In genomic region chr6:131478740-131479211, GRCh38 we compare ENCODE assay signal across 1 cellular context.
TF ChIP-seq lines count a peak whose summit lies in the region.
"Not testable (repeated sequence)": the region's sequence is repeated elsewhere in the genome, so short reads cannot be mapped to it uniquely, and the experiment has no call there.

No MANE protein-coding gene starts in this region.

TF ChIP-seq in HepG2, 621 proteins besides CTCF, POLR2A, EP300 and RAD21 (continued from another document and continues in another):
- TF ChIP-seq, protein P1, sequence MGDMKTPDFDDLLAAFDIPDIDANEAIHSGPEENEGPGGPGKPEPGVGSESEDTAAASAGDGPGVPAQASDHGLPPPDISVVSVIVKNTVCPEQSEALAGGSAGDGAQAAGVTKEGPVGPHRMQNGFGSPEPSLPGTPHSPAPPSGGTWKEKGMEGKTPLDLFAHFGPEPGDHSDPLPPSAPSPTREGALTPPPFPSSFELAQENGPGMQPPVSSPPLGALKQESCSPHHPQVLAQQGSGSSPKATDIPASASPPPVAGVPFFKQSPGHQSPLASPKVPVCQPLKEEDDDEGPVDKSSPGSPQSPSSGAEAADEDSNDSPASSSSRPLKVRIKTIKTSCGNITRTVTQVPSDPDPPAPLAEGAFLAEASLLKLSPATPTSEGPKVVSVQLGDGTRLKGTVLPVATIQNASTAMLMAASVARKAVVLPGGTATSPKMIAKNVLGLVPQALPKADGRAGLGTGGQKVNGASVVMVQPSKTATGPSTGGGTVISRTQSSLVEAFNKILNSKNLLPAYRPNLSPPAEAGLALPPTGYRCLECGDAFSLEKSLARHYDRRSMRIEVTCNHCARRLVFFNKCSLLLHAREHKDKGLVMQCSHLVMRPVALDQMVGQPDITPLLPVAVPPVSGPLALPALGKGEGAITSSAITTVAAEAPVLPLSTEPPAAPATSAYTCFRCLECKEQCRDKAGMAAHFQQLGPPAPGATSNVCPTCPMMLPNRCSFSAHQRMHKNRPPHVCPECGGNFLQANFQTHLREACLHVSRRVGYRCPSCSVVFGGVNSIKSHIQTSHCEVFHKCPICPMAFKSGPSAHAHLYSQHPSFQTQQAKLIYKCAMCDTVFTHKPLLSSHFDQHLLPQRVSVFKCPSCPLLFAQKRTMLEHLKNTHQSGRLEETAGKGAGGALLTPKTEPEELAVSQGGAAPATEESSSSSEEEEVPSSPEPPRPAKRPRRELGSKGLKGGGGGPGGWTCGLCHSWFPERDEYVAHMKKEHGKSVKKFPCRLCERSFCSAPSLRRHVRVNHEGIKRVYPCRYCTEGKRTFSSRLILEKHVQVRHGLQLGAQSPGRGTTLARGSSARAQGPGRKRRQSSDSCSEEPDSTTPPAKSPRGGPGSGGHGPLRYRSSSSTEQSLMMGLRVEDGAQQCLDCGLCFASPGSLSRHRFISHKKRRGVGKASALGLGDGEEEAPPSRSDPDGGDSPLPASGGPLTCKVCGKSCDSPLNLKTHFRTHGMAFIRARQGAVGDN (CRISPR knock-in tag; IDR thresholded peaks at IDR 0.05), result peak; percentile 23; the same call in 1 of the 2 replicates
- TF ChIP-seq ETV5 (CRISPR knock-in tag; IDR thresholded peaks at IDR 0.05; ENCODE audit: borderline replicate concordance) (0 out of 2 replicates have a peak, but pooled peaks have one; percentile 7), HNF1A (IDR thresholded peaks at IDR 0.05; ENCODE audit: low read depth) (0 out of 2 replicates have a peak, but pooled peaks have one; percentile 24), FOXA3 (CRISPR knock-in tag; IDR thresholded peaks at IDR 0.05) (peak; percentile 47; the same call in 1 of the 2 replicates), ZNF292 (CRISPR knock-in tag; IDR thresholded peaks at IDR 0.05; ENCODE audit: borderline replicate concordance, low read depth) (0 out of 2 replicates have a peak, but pooled peaks have one; percentile 16), ZNF709 (CRISPR knock-in tag; IDR thresholded peaks at IDR 0.05) (peak; percentile 50; the same call in 1 of the 2 replicates), MYC (CRISPR knock-in tag; IDR thresholded peaks at IDR 0.05; ENCODE audit: borderline replicate concordance) (peak; percentile 19; the same call in 1 of the 2 replicates), POGZ (CRISPR knock-in tag; IDR thresholded peaks at IDR 0.05) (peak; percentile 20; the same call in 1 of the 2 replicates), SALL1 (CRISPR knock-in tag; IDR thresholded peaks at IDR 0.05) (peak; percentile 44; the same call in 1 of the 2 replicates), ARID5B (CRISPR knock-in tag; IDR thresholded peaks at IDR 0.05) (peak; percentile 41; the same call in 1 of the 2 replicates), ZFX (CRISPR knock-in tag; IDR thresholded peaks at IDR 0.05; ENCODE audit: low read depth) (peak; percentile 51; the same call in 1 of the 2 replicates), FOXA1 (CRISPR knock-in tag; IDR thresholded peaks at IDR 0.05) (peak; percentile 65), ZNF431 (CRISPR knock-in tag; IDR thresholded peaks at IDR 0.05; ENCODE audit: borderline replicate concordance, low read depth) (0 out of 2 replicates have a peak, but pooled peaks have one; percentile 53), ZNF501 (CRISPR knock-in tag; IDR thresholded peaks at IDR 0.05) (0 out of 2 replicates have a peak, but pooled peaks have one; percentile 27), KDM5B (CRISPR knock-in tag; IDR thresholded peaks at IDR 0.05; ENCODE audit: borderline replicate concordance) (0 out of 2 replicates have a peak, but pooled peaks have one; percentile 25), ZMYM4 (CRISPR knock-in tag; IDR thresholded peaks at IDR 0.05) (0 out of 2 replicates have a peak, but pooled peaks have one; percentile 43), ZNF556 (CRISPR knock-in tag; IDR thresholded peaks at IDR 0.05; ENCODE audit: borderline replicate concordance) (peak; percentile 77; the same call in 1 of the 2 replicates), SOX13 (CRISPR knock-in tag; conservative IDR thresholded peaks at IDR 0.05 in 1 of 2, IDR thresholded peaks at IDR 0.05 in 1 of 2) (peak in 1 of 2 experiments; percentile 28; a peak in 1 of 4 replicates), ZNF572 (CRISPR knock-in tag; IDR thresholded peaks at IDR 0.05) (0 out of 2 replicates have a peak, but pooled peaks have one; percentile 62), PITX1 (CRISPR knock-in tag; IDR thresholded peaks at IDR 0.05) (peak; percentile 86)
- TF ChIP-seq, protein P2, sequence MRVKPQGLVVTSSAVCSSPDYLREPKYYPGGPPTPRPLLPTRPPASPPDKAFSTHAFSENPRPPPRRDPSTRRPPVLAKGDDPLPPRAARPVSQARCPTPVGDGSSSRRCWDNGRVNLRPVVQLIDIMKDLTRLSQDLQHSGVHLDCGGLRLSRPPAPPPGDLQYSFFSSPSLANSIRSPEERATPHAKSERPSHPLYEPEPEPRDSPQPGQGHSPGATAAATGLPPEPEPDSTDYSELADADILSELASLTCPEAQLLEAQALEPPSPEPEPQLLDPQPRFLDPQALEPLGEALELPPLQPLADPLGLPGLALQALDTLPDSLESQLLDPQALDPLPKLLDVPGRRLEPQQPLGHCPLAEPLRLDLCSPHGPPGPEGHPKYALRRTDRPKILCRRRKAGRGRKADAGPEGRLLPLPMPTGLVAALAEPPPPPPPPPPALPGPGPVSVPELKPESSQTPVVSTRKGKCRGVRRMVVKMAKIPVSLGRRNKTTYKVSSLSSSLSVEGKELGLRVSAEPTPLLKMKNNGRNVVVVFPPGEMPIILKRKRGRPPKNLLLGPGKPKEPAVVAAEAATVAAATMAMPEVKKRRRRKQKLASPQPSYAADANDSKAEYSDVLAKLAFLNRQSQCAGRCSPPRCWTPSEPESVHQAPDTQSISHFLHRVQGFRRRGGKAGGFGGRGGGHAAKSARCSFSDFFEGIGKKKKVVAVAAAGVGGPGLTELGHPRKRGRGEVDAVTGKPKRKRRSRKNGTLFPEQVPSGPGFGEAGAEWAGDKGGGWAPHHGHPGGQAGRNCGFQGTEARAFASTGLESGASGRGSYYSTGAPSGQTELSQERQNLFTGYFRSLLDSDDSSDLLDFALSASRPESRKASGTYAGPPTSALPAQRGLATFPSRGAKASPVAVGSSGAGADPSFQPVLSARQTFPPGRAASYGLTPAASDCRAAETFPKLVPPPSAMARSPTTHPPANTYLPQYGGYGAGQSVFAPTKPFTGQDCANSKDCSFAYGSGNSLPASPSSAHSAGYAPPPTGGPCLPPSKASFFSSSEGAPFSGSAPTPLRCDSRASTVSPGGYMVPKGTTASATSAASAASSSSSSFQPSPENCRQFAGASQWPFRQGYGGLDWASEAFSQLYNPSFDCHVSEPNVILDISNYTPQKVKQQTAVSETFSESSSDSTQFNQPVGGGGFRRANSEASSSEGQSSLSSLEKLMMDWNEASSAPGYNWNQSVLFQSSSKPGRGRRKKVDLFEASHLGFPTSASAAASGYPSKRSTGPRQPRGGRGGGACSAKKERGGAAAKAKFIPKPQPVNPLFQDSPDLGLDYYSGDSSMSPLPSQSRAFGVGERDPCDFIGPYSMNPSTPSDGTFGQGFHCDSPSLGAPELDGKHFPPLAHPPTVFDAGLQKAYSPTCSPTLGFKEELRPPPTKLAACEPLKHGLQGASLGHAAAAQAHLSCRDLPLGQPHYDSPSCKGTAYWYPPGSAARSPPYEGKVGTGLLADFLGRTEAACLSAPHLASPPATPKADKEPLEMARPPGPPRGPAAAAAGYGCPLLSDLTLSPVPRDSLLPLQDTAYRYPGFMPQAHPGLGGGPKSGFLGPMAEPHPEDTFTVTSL (CRISPR knock-in tag; IDR thresholded peaks at IDR 0.05; ENCODE audit: borderline replicate concordance), result 0 out of 2 replicates have a peak, but pooled peaks have one; percentile 24
- TF ChIP-seq HNF1A (CRISPR knock-in tag; IDR thresholded peaks at IDR 0.05; ENCODE audit: borderline replicate concordance); FOXA1 (IDR thresholded peaks at IDR 0.05); SOX13 (IDR thresholded peaks at IDR 0.05): not testable (repeated sequence)
- TF ChIP-seq, protein P3, sequence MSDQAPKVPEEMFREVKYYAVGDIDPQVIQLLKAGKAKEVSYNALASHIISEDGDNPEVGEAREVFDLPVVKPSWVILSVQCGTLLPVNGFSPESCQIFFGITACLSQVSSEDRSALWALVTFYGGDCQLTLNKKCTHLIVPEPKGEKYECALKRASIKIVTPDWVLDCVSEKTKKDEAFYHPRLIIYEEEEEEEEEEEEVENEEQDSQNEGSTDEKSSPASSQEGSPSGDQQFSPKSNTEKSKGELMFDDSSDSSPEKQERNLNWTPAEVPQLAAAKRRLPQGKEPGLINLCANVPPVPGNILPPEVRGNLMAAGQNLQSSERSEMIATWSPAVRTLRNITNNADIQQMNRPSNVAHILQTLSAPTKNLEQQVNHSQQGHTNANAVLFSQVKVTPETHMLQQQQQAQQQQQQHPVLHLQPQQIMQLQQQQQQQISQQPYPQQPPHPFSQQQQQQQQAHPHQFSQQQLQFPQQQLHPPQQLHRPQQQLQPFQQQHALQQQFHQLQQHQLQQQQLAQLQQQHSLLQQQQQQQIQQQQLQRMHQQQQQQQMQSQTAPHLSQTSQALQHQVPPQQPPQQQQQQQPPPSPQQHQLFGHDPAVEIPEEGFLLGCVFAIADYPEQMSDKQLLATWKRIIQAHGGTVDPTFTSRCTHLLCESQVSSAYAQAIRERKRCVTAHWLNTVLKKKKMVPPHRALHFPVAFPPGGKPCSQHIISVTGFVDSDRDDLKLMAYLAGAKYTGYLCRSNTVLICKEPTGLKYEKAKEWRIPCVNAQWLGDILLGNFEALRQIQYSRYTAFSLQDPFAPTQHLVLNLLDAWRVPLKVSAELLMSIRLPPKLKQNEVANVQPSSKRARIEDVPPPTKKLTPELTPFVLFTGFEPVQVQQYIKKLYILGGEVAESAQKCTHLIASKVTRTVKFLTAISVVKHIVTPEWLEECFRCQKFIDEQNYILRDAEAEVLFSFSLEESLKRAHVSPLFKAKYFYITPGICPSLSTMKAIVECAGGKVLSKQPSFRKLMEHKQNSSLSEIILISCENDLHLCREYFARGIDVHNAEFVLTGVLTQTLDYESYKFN (CRISPR knock-in tag; conservative IDR thresholded peaks at IDR 0.05), result peak; percentile 49; the same call in 1 of the 2 replicates
- TF ChIP-seq, protein P4, sequence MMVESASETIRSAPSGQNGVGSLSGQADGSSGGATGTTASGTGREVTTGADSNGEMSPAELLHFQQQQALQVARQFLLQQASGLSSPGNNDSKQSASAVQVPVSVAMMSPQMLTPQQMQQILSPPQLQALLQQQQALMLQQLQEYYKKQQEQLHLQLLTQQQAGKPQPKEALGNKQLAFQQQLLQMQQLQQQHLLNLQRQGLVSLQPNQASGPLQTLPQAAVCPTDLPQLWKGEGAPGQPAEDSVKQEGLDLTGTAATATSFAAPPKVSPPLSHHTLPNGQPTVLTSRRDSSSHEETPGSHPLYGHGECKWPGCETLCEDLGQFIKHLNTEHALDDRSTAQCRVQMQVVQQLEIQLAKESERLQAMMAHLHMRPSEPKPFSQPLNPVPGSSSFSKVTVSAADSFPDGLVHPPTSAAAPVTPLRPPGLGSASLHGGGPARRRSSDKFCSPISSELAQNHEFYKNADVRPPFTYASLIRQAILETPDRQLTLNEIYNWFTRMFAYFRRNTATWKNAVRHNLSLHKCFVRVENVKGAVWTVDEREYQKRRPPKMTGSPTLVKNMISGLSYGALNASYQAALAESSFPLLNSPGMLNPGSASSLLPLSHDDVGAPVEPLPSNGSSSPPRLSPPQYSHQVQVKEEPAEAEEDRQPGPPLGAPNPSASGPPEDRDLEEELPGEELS (CRISPR knock-in tag; IDR thresholded peaks at IDR 0.05), result peak; percentile 44; the same call in 1 of the 2 replicates
